Comparison of ENCODE assay signal across 7 cellular contexts in the genomic region with DNA sequence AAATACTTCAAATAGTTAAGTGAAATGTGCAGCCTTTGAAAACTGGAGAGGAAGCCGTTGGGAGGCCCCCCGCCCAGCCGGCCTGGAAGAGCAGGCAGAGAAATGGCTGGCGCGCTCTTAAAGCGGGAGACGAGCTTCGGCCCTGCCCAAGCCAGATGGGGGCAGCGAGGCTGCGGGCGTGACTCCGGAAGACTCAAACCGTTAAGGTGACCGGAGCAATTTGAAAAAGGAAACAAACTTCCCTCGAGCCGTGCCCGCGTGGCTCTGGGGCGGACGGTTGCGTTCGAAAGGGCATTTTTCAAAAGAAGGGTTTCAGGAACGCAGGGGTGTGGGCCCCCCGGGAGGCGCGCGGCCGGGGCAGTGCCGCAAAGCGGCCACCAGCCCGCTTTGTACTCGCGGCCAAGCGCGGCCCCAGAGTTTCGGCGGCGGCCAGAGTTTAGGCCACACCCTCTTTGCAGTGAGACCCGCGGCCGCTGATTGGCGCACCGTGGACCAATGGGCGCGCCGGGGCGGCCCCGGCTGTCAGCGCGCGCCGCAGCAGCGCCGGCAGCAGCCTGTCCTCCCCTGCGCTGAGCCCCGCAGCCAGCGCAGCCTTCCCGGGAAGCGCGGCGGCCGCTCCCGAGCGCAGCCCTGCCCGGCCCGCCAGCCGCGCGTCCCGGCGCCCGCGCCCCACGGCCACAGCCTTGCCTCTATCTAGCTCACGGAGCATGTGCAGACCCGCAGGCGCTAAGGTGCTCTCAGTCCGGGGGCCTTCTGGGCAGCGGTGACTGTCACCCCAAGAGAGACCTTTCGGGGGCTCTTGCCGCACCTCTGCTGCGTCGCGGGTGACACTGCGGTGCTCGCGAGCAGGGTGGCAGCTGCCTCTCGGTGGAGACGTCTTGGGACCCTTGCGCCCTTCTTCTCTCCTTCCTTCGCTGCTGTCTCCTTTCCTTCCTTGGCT. TPM values are rescaled to one million over a fixed set of nuclear protein-coding genes. Genes with fewer than 3 reads are reported as not detected.
DNase-seq lines count a peak whose midpoint lies in the region; ATAC-seq, FAIRE-seq and TF ChIP-seq lines count a peak whose summit lies in the region.

A gene with protein sequence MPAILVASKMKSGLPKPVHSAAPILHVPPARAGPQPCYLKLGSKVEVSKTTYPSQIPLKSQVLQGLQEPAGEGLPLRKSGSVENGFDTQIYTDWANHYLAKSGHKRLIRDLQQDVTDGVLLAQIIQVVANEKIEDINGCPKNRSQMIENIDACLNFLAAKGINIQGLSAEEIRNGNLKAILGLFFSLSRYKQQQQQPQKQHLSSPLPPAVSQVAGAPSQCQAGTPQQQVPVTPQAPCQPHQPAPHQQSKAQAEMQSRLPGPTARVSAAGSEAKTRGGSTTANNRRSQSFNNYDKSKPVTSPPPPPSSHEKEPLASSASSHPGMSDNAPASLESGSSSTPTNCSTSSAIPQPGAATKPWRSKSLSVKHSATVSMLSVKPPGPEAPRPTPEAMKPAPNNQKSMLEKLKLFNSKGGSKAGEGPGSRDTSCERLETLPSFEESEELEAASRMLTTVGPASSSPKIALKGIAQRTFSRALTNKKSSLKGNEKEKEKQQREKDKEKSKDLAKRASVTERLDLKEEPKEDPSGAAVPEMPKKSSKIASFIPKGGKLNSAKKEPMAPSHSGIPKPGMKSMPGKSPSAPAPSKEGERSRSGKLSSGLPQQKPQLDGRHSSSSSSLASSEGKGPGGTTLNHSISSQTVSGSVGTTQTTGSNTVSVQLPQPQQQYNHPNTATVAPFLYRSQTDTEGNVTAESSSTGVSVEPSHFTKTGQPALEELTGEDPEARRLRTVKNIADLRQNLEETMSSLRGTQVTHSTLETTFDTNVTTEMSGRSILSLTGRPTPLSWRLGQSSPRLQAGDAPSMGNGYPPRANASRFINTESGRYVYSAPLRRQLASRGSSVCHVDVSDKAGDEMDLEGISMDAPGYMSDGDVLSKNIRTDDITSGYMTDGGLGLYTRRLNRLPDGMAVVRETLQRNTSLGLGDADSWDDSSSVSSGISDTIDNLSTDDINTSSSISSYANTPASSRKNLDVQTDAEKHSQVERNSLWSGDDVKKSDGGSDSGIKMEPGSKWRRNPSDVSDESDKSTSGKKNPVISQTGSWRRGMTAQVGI (N-terminal part only) (plus strand): TSS at position 557 of the 940 bp plus-strand sequence. CDS start 859 bp downstream, outside the sequence.

- H3K27me3 ChIP-seq in small intestine (ENCODE audit: control insufficient read depth in 2 of 2, insufficient read depth in 2 of 2, low read length in 2 of 2): peaks cover 3 to 15% of the 10 kb centered on the region in 2 donors

- H3K4me3 ChIP-seq in WI38 (ENCODE audit: low read depth, low read length): peak within 1 kb of the TSS; percentile 82
- H3K4me3 ChIP-seq in cardiac fibroblast (replicated peaks in 1 of 2; ENCODE audit: low read depth in 2 of 2, low read length in 2 of 2): peak within 1 kb of the TSS; percentile 69 to 82
- H3K4me3 ChIP-seq in small intestine (ENCODE audit: low read depth in 1 of 2, low read length in 2 of 2): peak within 1 kb of the TSS; percentile 11 to 56

- ATAC-seq in GM18861 (IDR thresholded peaks at IDR 0.05; ENCODE audit: unreplicated experiment) (peak; percentile 98), HG03060 (IDR thresholded peaks at IDR 0.05; ENCODE audit: low read depth, unreplicated experiment) (peak; percentile 81)

- WGBS in small intestine, 3 donors: 1% methylated on average over 72 to 91 of the region's 91 CpGs

- DNase-seq in NCI-H2107 (lab: John Stamatoyannopoulos, UW) (peak; percentile 66), cardiac fibroblast (ENCODE audit: low read depth in 2 of 2) (peak; percentile 90 to 95), iPS-NIHi7 (ENCODE audit: extremely low spot score) (peak; percentile 95), small intestine (peak; percentile 87)

- no peak for TF ChIP-seq CTCF in WI38 (IDR thresholded peaks at IDR 0.05; ENCODE audit: low read depth, low read length)
- TF ChIP-seq CTCF in cardiac fibroblast (IDR thresholded peaks at IDR 0.05; ENCODE audit: low read depth, low read length): no peak

- H3K4me1 ChIP-seq in small intestine (ENCODE audit: control insufficient read depth in 2 of 2, insufficient read depth in 1 of 2, low read depth in 1 of 2, low read length in 1 of 2): peaks cover 0 to 2% of the 10 kb centered on the region in 2 donors

- no peak for FAIRE-seq in small intestine (lab: Jason Lieb, UNC)

- no peaks in the 10 kb centered on the region for H3K36me3 ChIP-seq in small intestine (ENCODE audit: control insufficient read depth in 2 of 2, insufficient read depth in 2 of 2, low read length in 2 of 2)

- H3K9me3 ChIP-seq in small intestine (ENCODE audit: control insufficient read depth, low read depth): no peaks in the 10 kb centered on the region

- H3K27ac ChIP-seq in small intestine (ENCODE audit: low read depth in 1 of 2, low read length in 1 of 2): peak within 1 kb of the TSS; percentile 4 to 82

RNA-seq across cellular contexts. Expression of the gene that starts here (rescaled TPM):
- polyA plus RNA-seq in small intestine: 1 to 10 TPM; 1.6 to 6.5 (median 2.0) TPM

Comparison
In these comparisons a context has a peak if more than half of its experiments do, and no peak if none do; other contexts are left out.
1. Peak in every context shown above with its lines: DNase-seq, ATAC-seq, H3K4me3 ChIP-seq and H3K27ac ChIP-seq.